ENCODE assay signal across 8 cellular contexts in genomic region chr2:100262555-100263320, GRCh38. TPM values are rescaled to one million over a fixed set of nuclear protein-coding genes. Genes with fewer than 3 reads are reported as not detected.
A peak's percentile ranks its signal among the peaks of the same experiment; 100 is the strongest.
DNase-seq lines count a peak whose midpoint lies in the region; ATAC-seq, FAIRE-seq and TF ChIP-seq lines count a peak whose summit lies in the region.

No MANE protein-coding gene starts in this region.

- no peaks in the 10 kb centered on the region for H3K79me2 ChIP-seq in DOHH2 (ENCODE audit: control insufficient read depth, low read length)
- H3K79me2 ChIP-seq in osteoblast (ENCODE audit: insufficient read depth, low read length): no peaks in the 10 kb centered on the region

- peaks cover 3% of the 10 kb centered on the region for H3K4me1 Mint-ChIP-seq in type B pancreatic cell (ENCODE audit: unreplicated experiment)

- no peaks in the 10 kb centered on the region for H3K36me3 Mint-ChIP-seq in type B pancreatic cell

- H3K9me3 ChIP-seq in DOHH2 (ENCODE audit: control insufficient read depth, insufficient read depth, low read length): no peaks in the 10 kb centered on the region
- no peaks in the 10 kb centered on the region for H3K9me3 ChIP-seq in osteoblast (ENCODE audit: low read depth, low read length)

- H4K20me1 ChIP-seq in DOHH2 (ENCODE audit: control insufficient read depth, insufficient read depth, low read depth, low read length): no peaks in the 10 kb centered on the region
- no peaks in the 10 kb centered on the region for H4K20me1 ChIP-seq in osteoblast (ENCODE audit: insufficient read depth, low read length)

- DNase-seq in HS-27A (ENCODE audit: low read depth) (peak; percentile 39), RPMI7951 (ENCODE audit: low read depth) (peak; percentile 68), frontal cortex (ENCODE audit: low spot score in 2 of 2) (peak; percentile 19 to 62), osteoblast (ENCODE audit: insufficient read length, low spot score, missing footprints) (peak; percentile 93), type B pancreatic cell (ENCODE audit: extremely low spot score, unreplicated experiment) (peak; percentile 82)
- DNase-seq in activated effector memory CD4-positive, alpha-beta T cell treated with Interleukin-2 at 50 U/mL for 16 hours: peak; percentile 18

- H3K4me3 Mint-ChIP-seq in type B pancreatic cell: peak overlapping the region; percentile 41

- H3K9me3 Mint-ChIP-seq in type B pancreatic cell: no peaks in the 10 kb centered on the region

- H2AFZ ChIP-seq in osteoblast (ENCODE audit: low read length): peak overlapping the region; percentile 88

- peak overlapping the region; percentile 49 for H3K4me3 ChIP-seq in DOHH2 (ENCODE audit: low read length)
- H3K4me3 ChIP-seq in osteoblast (ENCODE audit: insufficient read depth, low read length): peak overlapping the region; percentile 49

- peaks cover 28% of the 10 kb centered on the region for H3K4me1 ChIP-seq in DOHH2 (ENCODE audit: control insufficient read depth, low read length)
- peaks cover 4% of the 10 kb centered on the region for H3K4me1 ChIP-seq in osteoblast (ENCODE audit: insufficient read depth, low read length)

- TF ChIP-seq CTCF in DOHH2 (IDR thresholded peaks at IDR 0.05; ENCODE audit: low read depth, low read length, poor library complexity, severe bottlenecking) (peak; percentile 99), osteoblast (IDR thresholded peaks at IDR 0.05; ENCODE audit: extremely low read depth, low read depth, low read length) (peak; percentile 99), type B pancreatic cell (conservative IDR thresholded peaks at IDR 0.05) (peak; percentile 99)

- no peaks in the 10 kb centered on the region for H3K27me3 Mint-ChIP-seq in type B pancreatic cell

- H3K36me3 ChIP-seq in DOHH2 (ENCODE audit: control insufficient read depth, low read length) (no peaks in the 10 kb centered on the region), osteoblast (ENCODE audit: insufficient read depth, low read length) (no peaks in the 10 kb centered on the region)

- no peaks in the 10 kb centered on the region for H3K9me2 ChIP-seq in DOHH2 (replicated peaks; ENCODE audit: control insufficient read depth, low read length)

- H3K4me2 ChIP-seq in DOHH2 (ENCODE audit: low read length): peak overlapping the region; percentile 72
- H3K4me2 ChIP-seq in osteoblast (ENCODE audit: insufficient read depth, low read length): peak overlapping the region; percentile 72

- H3K27ac Mint-ChIP-seq in type B pancreatic cell: no peak overlapping the region

- FAIRE-seq in frontal cortex (lab: Jason Lieb, UNC): no peak

- H3K27me3 ChIP-seq in DOHH2 (ENCODE audit: control insufficient read depth, low read length) (no peaks in the 10 kb centered on the region), osteoblast (ENCODE audit: insufficient read depth, low read length) (peaks cover 5% of the 10 kb centered on the region)

- peaks cover 7% of the 10 kb centered on the region; the same call in 1 of the 2 replicates for H3F3A ChIP-seq in DOHH2 (ENCODE audit: control insufficient read depth, insufficient read depth)

- ATAC-seq in GM19455 (IDR thresholded peaks at IDR 0.05; ENCODE audit: unreplicated experiment): no peak

- H3K27ac ChIP-seq in DOHH2 (ENCODE audit: low read depth, low read length): no peak overlapping the region
- H3K27ac ChIP-seq in osteoblast (ENCODE audit: low read depth, low read length): no peak overlapping the region

RNA-seq across cellular contexts. Expression of gene LONRF2, which starts 59.6 kb away (rescaled TPM):
- 0.68 and 0.84 TPM in 2 replicates for total RNA-seq in RPMI7951 (2014; rRNA removed; shearing (Covaris generic))
- total RNA-seq in frontal cortex (47.3 TPM), osteoblast (under 0.01 TPM in 2 replicates), type B pancreatic cell (ENCODE audit: low replicate concordance) (4.5 and 8.9 TPM in 2 replicates)

Comparison
In these comparisons a context has a peak if more than half of its experiments do, and no peak if none do; other contexts are left out.
1. DNase-seq: peak in every context shown above with its lines; median percentile 93 in osteoblast; 82 in type B pancreatic cell; 68 in RPMI7951; 40 in frontal cortex; 39 in HS-27A; 18 in activated effector memory CD4-positive, alpha-beta T cell treated with Interleukin-2 at 50 U/mL for 16 hours.